ENCODE assay signal across 28 cellular contexts in genomic region chr14:79017561-79017960, GRCh38.
"Had no signal": no experiment of that assay in that cellular context is flagged by ENCODE, and none has a peak within 500 bp of the region (broad histone marks: within the 10 kb centered on the region; RNA-seq: fewer than 3 reads in every experiment).

No MANE protein-coding gene starts in this region.

- H2AFZ ChIP-seq: hepatocyte had no signal

- H3K27me3 Mint-ChIP-seq: memory B cell, progenitor cell of endocrine pancreas had no signal

- H3K4me3 ChIP-seq: coronary artery, esophagus muscularis mucosa, gastroesophageal sphincter, heart left ventricle, hepatocyte, lung, mucosa of descending colon, pancreas, right lobe of liver, smooth muscle cell, stomach, thyroid gland had no signal

- H3K27me3 ChIP-seq: esophagus muscularis mucosa, foreskin keratinocyte, gastroesophageal sphincter, heart left ventricle, hepatocyte, pancreas, right lobe of liver, stomach, thyroid gland had no signal

- H3K4me1 ChIP-seq: heart left ventricle, pancreas, right lobe of liver had no signal

- H3K27ac ChIP-seq: coronary artery, esophagus muscularis mucosa, foreskin keratinocyte, gastroesophageal sphincter, heart left ventricle, hepatocyte, pancreas, right lobe of liver, stomach, thyroid gland had no signal

- ATAC-seq: gastroesophageal sphincter; heart left ventricle; left lobe of liver; mucosa of descending colon; naive thymus-derived CD8-positive, alpha-beta T cell; pancreas had no signal

- H3K4me2 ChIP-seq: hepatocyte, smooth muscle cell had no signal

- DNase-seq: effector memory CD4-positive, alpha-beta T cell; heart left ventricle; kidney; mucosa of descending colon; naive thymus-derived CD8-positive, alpha-beta T cell; nephron progenitor cell; occipital lobe; pancreas; right lobe of liver; stimulated activated CD4-positive, alpha-beta T cell treated with anti-CD3 and anti-CD28 coated beads, Interleukin-12 subunit alpha, Interleukin-12 subunit beta, amount 100 ng/mL, for 4 hours; stimulated activated CD4-positive, alpha-beta T cell treated with anti-CD3 and anti-CD28 coated beads, Interleukin-1b, Interleukin-23, amount 100 ng/mL, for 48 hours; stimulated activated CD4-positive, alpha-beta T cell treated with anti-CD3 and anti-CD28 coated beads, Interleukin-4, amount 100 ng/mL, for 1 hour; stimulated activated CD8-positive, alpha-beta memory T cell treated with anti-CD3 and anti-CD28 coated beads, Interleukin-4, amount 100 ng/mL, for 48 hours; stimulated activated naive CD4-positive, alpha-beta T cell; stomach; thyroid gland had no signal

- H3K36me3 ChIP-seq: esophagus muscularis mucosa, gastroesophageal sphincter, heart left ventricle, pancreas, right lobe of liver, stomach, thyroid gland had no signal

- H3K79me2 ChIP-seq: hepatocyte had no signal

- H3K36me3 Mint-ChIP-seq: memory B cell; mesothelial cell of epicardium; naive thymus-derived CD8-positive, alpha-beta T cell; type B pancreatic cell had no signal

- H3K9me3 Mint-ChIP-seq: memory B cell, nephron progenitor cell, type B pancreatic cell had no signal

- H3K4me1 Mint-ChIP-seq: memory B cell; naive thymus-derived CD8-positive, alpha-beta T cell had no signal

- H3K27ac Mint-ChIP-seq: memory B cell; mesothelial cell of epicardium; naive thymus-derived CD8-positive, alpha-beta T cell; nephron progenitor cell; progenitor cell of endocrine pancreas; type B pancreatic cell had no signal

- H3K9me3 ChIP-seq: esophagus muscularis mucosa, gastroesophageal sphincter, heart left ventricle, mucosa of descending colon, pancreas, right lobe of liver, stomach, thyroid gland had no signal

- H3K4me3 Mint-ChIP-seq: memory B cell; mesothelial cell of epicardium; naive thymus-derived CD8-positive, alpha-beta T cell; nephron progenitor cell; type B pancreatic cell had no signal
